In the genomic region with DNA sequence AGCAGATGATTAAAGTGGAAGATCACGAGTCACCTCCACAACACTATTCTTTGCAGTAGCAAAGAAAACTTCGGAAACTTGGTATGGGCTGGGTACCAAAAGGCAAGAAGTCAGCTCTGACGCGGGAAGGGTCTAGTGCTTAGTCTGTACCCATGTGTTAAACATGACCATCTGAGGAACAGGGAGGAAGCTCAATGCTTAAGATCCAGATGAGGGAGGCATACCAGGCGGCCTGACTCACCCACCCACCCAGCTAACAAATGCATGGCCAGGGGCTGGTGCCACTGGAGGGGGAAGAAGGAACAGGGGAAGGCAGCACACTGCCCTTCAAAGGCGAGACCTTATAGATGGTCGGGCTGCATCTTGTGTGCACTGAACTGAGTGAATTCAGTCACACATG, we compare ENCODE assay signal across 1 cellular context.
TF ChIP-seq lines count a peak whose summit lies in the region.

No MANE protein-coding gene starts in this region.

TF ChIP-seq in GM23338, 12 proteins besides CTCF, POLR2A, EP300 and RAD21 (continued from another document):
- TF ChIP-seq, protein P1, sequence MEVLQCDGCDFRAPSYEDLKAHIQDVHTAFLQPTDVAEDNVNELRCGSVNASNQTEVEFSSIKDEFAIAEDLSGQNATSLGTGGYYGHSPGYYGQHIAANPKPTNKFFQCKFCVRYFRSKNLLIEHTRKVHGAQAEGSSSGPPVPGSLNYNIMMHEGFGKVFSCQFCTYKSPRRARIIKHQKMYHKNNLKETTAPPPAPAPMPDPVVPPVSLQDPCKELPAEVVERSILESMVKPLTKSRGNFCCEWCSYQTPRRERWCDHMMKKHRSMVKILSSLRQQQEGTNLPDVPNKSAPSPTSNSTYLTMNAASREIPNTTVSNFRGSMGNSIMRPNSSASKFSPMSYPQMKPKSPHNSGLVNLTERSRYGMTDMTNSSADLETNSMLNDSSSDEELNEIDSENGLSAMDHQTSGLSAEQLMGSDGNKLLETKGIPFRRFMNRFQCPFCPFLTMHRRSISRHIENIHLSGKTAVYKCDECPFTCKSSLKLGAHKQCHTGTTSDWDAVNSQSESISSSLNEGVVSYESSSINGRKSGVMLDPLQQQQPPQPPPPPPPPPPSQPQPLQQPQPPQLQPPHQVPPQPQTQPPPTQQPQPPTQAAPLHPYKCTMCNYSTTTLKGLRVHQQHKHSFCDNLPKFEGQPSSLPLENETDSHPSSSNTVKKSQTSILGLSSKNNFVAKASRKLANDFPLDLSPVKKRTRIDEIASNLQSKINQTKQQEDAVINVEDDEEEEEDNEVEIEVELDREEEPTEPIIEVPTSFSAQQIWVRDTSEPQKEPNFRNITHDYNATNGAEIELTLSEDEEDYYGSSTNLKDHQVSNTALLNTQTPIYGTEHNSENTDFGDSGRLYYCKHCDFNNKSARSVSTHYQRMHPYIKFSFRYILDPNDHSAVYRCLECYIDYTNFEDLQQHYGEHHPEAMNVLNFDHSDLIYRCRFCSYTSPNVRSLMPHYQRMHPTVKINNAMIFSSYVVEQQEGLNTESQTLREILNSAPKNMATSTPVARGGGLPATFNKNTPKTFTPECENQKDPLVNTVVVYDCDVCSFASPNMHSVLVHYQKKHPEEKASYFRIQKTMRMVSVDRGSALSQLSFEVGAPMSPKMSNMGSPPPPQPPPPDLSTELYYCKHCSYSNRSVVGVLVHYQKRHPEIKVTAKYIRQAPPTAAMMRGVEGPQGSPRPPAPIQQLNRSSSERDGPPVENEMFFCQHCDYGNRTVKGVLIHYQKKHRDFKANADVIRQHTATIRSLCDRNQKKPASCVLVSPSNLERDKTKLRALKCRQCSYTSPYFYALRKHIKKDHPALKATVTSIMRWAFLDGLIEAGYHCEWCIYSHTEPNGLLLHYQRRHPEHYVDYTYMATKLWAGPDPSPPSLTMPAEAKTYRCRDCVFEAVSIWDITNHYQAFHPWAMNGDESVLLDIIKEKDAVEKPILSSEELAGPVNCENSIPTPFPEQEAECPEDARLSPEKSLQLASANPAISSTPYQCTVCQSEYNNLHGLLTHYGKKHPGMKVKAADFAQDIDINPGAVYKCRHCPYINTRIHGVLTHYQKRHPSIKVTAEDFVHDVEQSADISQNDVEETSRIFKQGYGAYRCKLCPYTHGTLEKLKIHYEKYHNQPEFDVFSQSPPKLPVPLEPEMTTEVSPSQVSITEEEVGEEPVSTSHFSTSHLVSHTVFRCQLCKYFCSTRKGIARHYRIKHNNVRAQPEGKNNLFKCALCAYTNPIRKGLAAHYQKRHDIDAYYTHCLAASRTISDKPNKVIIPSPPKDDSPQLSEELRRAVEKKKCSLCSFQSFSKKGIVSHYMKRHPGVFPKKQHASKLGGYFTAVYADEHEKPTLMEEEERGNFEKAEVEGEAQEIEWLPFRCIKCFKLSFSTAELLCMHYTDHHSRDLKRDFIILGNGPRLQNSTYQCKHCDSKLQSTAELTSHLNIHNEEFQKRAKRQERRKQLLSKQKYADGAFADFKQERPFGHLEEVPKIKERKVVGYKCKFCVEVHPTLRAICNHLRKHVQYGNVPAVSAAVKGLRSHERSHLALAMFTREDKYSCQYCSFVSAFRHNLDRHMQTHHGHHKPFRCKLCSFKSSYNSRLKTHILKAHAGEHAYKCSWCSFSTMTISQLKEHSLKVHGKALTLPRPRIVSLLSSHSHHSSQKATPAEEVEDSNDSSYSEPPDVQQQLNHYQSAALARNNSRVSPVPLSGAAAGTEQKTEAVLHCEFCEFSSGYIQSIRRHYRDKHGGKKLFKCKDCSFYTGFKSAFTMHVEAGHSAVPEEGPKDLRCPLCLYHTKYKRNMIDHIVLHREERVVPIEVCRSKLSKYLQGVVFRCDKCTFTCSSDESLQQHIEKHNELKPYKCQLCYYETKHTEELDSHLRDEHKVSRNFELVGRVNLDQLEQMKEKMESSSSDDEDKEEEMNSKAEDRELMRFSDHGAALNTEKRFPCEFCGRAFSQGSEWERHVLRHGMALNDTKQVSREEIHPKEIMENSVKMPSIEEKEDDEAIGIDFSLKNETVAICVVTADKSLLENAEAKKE (CRISPR knock-in tag; IDR thresholded peaks at IDR 0.05): no peak
- no peak for TF ChIP-seq POLR2AphosphoS5 (IDR thresholded peaks at IDR 0.05; ENCODE audit: low read depth)
